35 cellular contexts compared by ENCODE assay signal in genomic region chr9:13263511-13263910, GRCh38. TPM values are rescaled to one million over a fixed set of nuclear protein-coding genes. Genes with fewer than 3 reads are reported as not detected.
"Had no signal": no experiment of that assay in that cellular context is flagged by ENCODE, and none has a peak within 500 bp of the region (broad histone marks: within the 10 kb centered on the region; RNA-seq: fewer than 3 reads in every experiment).

No MANE protein-coding gene starts in this region.

- H3K9ac ChIP-seq: SK-N-SH had no signal

- H3K4me1 Mint-ChIP-seq: activated B cell treated with CpG ODN at 0.5 μM for 24 hours had no signal

- H3K27me3 Mint-ChIP-seq: activated B cell treated with CpG ODN at 0.5 μM for 24 hours; activated CD4-positive, alpha-beta memory T cell treated with anti-CD3 and anti-CD28 coated beads for 36 hours had no signal

- H3K27me3 ChIP-seq: adrenal gland, body of pancreas, breast epithelium, SJSA1 had no signal

- ATAC-seq: activated naive CD4-positive, alpha-beta T cell treated with anti-CD3 and anti-CD28 coated beads, Interleukin-2, amount 50 U/mL, for 72 hours; activated T-cell treated with anti-CD3 and anti-CD28 coated beads, Interleukin-2, amount 50 U/mL, for 4 hours; body of pancreas; Panc1 had no signal

- H3K4me3 ChIP-seq: adrenal gland, body of pancreas, breast epithelium, SJSA1 had no signal

- H3K4me2 ChIP-seq: SK-N-SH had no signal

- H3K9me3 Mint-ChIP-seq: activated naive CD4-positive, alpha-beta T cell treated with anti-CD3 and anti-CD28 coated beads for 36 hours had no signal

- H3K9me3 ChIP-seq: adrenal gland, body of pancreas, breast epithelium, SJSA1, SK-N-SH had no signal

- H3K4me3 Mint-ChIP-seq: activated B cell treated with CpG ODN at 0.5 μM for 24 hours; activated CD4-positive, alpha-beta memory T cell treated with anti-CD3 and anti-CD28 coated beads for 36 hours; activated naive CD4-positive, alpha-beta T cell treated with anti-CD3 and anti-CD28 coated beads for 36 hours; activated T-cell treated with anti-CD3 and anti-CD28 coated beads, Interleukin-2, amount 50 U/mL, for 4 hours; activated T-helper 1 cell treated with anti-CD3 and anti-CD28 coated beads, Interleukin-12 subunit alpha, Interleukin-12 subunit beta, Interleukin-2, Interleukin-4 antibody, amounts not matched to agents 30 ng/mL and 10 ng/mL and 1 ng/mL, durations not matched to agents 14 hours and 24 hours and 36 hours had no signal

- H3K36me3 Mint-ChIP-seq: activated CD4-positive, alpha-beta memory T cell treated with anti-CD3 and anti-CD28 coated beads for 36 hours; activated naive CD4-positive, alpha-beta T cell treated with anti-CD3 and anti-CD28 coated beads, Interleukin-2, amount 50 U/mL, for 72 hours had no signal

- H3K36me3 ChIP-seq: adrenal gland, breast epithelium, SJSA1 had no signal

- FAIRE-seq: astrocyte had no signal

- H3K4me1 ChIP-seq: adrenal gland, body of pancreas had no signal

- H3K27ac Mint-ChIP-seq: activated B cell treated with CpG ODN at 0.5 μM for 24 hours; activated CD4-positive, alpha-beta memory T cell treated with anti-CD3 and anti-CD28 coated beads for 36 hours; activated naive CD4-positive, alpha-beta T cell treated with anti-CD3 and anti-CD28 coated beads for 36 hours; activated naive CD4-positive, alpha-beta T cell treated with anti-CD3 and anti-CD28 coated beads, Interleukin-2, amount 50 U/mL, for 72 hours; activated T-helper 1 cell treated with anti-CD3 and anti-CD28 coated beads, Interleukin-12 subunit alpha, Interleukin-12 subunit beta, Interleukin-2, Interleukin-4 antibody, amounts not matched to agents 30 ng/mL and 10 ng/mL and 1 ng/mL, durations not matched to agents 14 hours and 24 hours and 36 hours had no signal

- DNase-seq: activated B cell treated with CpG ODN at 0.5 μM for 24 hours; activated CD4-positive, alpha-beta memory T cell treated with anti-CD3 and anti-CD28 coated beads for 36 hours; activated CD4-positive, alpha-beta T cell treated with anti-CD3 and anti-CD28 coated beads for 4 hours; activated CD4-positive, alpha-beta T cell treated with anti-CD3 and anti-CD28 coated beads, Interleukin-2, amount 50 U/mL, for 1 hour; activated CD4-positive, CD25-positive, alpha-beta regulatory T cell treated with anti-CD3 and anti-CD28 coated beads, Interleukin-2, amount 50 U/mL, for 72 hours; activated CD8-positive, alpha-beta memory T cell treated with anti-CD3 and anti-CD28 coated beads, Interleukin-2, amount 50 U/mL, for 4 hours; activated gamma-delta T cell treated with Interleukin-2 at 50 U/mL for 16 hours; activated naive CD4-positive, alpha-beta T cell treated with anti-CD3 and anti-CD28 coated beads for 36 hours; activated T-cell treated with anti-CD3 and anti-CD28 coated beads for 4 hours; activated T-cell treated with anti-CD3 and anti-CD28 coated beads, Interleukin-2, amount 50 U/mL, for 4 hours; adrenal gland; body of pancreas; caudate nucleus; cerebellar nuclear complex; MM.1S; MV-4-11; NCI-H1092; NCI-H1436 treated with DMSO at 0.1 percent for 48 hours; NCI-H1694 treated with DMSO at 0.1 percent for 48 hours; NCI-H2029; NCI-H345; NCI-H524 treated with DMSO at 0.1 percent for 48 hours; SHP77 treated with DMSO at 0.1 percent for 48 hours; SK-N-SH; SW 1271; T-helper 1 cell; T-helper 2 cell; T-helper 9 cell had no signal

- H3K27ac ChIP-seq: adrenal gland, body of pancreas, breast epithelium, SJSA1, VCaP had no signal

RNA-seq across cellular contexts. Expression of gene MPDZ, which starts 16.0 kb away (rescaled TPM):
- total RNA-seq: activated B cell treated with CpG ODN at 0.5 μM for 24 hours; activated CD4-positive, alpha-beta memory T cell treated with anti-CD3 and anti-CD28 coated beads for 36 hours; activated naive CD4-positive, alpha-beta T cell treated with anti-CD3 and anti-CD28 coated beads for 36 hours; activated naive CD4-positive, alpha-beta T cell treated with anti-CD3 and anti-CD28 coated beads, Interleukin-2, amount 50 U/mL, for 72 hours; activated T-helper 1 cell treated with anti-CD3 and anti-CD28 coated beads, Interleukin-12 subunit alpha, Interleukin-12 subunit beta, Interleukin-2, Interleukin-4 antibody, amounts not matched to agents 30 ng/mL and 10 ng/mL and 1 ng/mL, durations not matched to agents 14 hours and 24 hours and 36 hours had no signal
